14 cellular contexts compared by ENCODE assay signal in the genomic region with DNA sequence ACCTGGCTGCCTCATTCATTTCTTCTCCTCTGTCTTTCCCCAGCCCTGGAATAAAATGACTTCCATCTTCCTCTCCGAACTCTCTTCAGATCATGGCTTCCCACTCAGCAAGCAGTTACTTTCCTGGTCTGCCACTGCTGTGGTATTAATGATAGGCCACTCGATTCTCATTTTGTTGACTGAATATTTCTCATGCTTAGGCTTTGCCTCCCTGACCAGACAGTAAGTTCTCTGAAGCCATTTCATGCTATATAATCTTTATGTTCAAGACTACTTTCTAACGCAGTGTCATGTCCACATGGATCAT. TPM values are rescaled to one million over a fixed set of nuclear protein-coding genes. Genes with fewer than 3 reads are reported as not detected.
A peak's percentile ranks its signal among the peaks of the same experiment; 100 is the strongest.
DNase-seq lines count a peak whose midpoint lies in the region; ATAC-seq and TF ChIP-seq lines count a peak whose summit lies in the region.
"Had no signal": no experiment of that assay in that cellular context is flagged by ENCODE, and none has a peak within 500 bp of the region (broad histone marks: within the 10 kb centered on the region; RNA-seq: fewer than 3 reads in every experiment).

No MANE protein-coding gene starts in this region.

- no peak for ATAC-seq in activated T-cell treated with anti-CD3 and anti-CD28 coated beads, Interleukin-2, amount 50 U/mL, for 72 hours (replicated peaks in 1 of 2)
- no peak for ATAC-seq in activated naive CD8-positive, alpha-beta T cell treated with anti-CD3 and anti-CD28 coated beads, Interleukin-2, amount 10 ng/mL, durations not matched to agents 7 days and 5 days (ENCODE audit: low read depth)
- no peak for ATAC-seq in stimulated activated naive B cell treated with anti-CD40 and anti-IgM and Interleukin-4, amounts not matched to agents 10 μg/mL and 1 μg/mL and 100 μg/mL, for 72 hours (replicated peaks)
- ATAC-seq in GM18519 (IDR thresholded peaks at IDR 0.05; ENCODE audit: low FRiP score, unreplicated experiment): no peak
- no peak for ATAC-seq in GM18505 (IDR thresholded peaks at IDR 0.05; ENCODE audit: unreplicated experiment)
- ATAC-seq: Right ventricle myocardium inferior had no signal

- no peaks in the 10 kb centered on the region for H3K36me3 ChIP-seq in Karpas-422 (ENCODE audit: insufficient read depth, low read length)

- H3K27me3 Mint-ChIP-seq in activated T-cell treated with anti-CD3 and anti-CD28 coated beads, Interleukin-2, amount 50 U/mL, for 72 hours (ENCODE audit: low read depth): no peaks in the 10 kb centered on the region
- peaks cover under 1% of the 10 kb centered on the region for H3K27me3 Mint-ChIP-seq in activated naive CD8-positive, alpha-beta T cell treated with anti-CD3 and anti-CD28 coated beads, Interleukin-2, amount 10 ng/mL, durations not matched to agents 7 days and 5 days
- H3K27me3 Mint-ChIP-seq in stimulated activated naive B cell treated with anti-CD40 and anti-IgM and Interleukin-4, amounts not matched to agents 10 μg/mL and 1 μg/mL and 100 μg/mL, for 72 hours: no peaks in the 10 kb centered on the region

- peak overlapping the region; percentile 84 for H3K4me2 ChIP-seq in Karpas-422 (ENCODE audit: low read depth, low read length, poor library complexity, severe bottlenecking)

- H3K9ac ChIP-seq in Karpas-422 (ENCODE audit: low read length): peak overlapping the region; percentile 72; the same call in 1 of the 2 replicates
- H3K9ac ChIP-seq: GM23248 had no signal

- H3K27ac Mint-ChIP-seq in activated T-cell treated with anti-CD3 and anti-CD28 coated beads, Interleukin-2, amount 50 U/mL, for 72 hours: peak overlapping the region; percentile 93
- peak overlapping the region; percentile 99 for H3K27ac Mint-ChIP-seq in activated naive CD8-positive, alpha-beta T cell treated with anti-CD3 and anti-CD28 coated beads, Interleukin-2, amount 10 ng/mL, durations not matched to agents 7 days and 5 days
- H3K27ac Mint-ChIP-seq in stimulated activated naive B cell treated with anti-CD40 and anti-IgM and Interleukin-4, amounts not matched to agents 10 μg/mL and 1 μg/mL and 100 μg/mL, for 72 hours: peak overlapping the region; percentile 38
- H3K27ac Mint-ChIP-seq: nephron had no signal

- no peak overlapping the region for H3K4me3 ChIP-seq in Karpas-422 (ENCODE audit: low read length)
- H3K4me3 ChIP-seq: GM23248 had no signal

- no peak for DNase-seq in activated T-cell treated with anti-CD3 and anti-CD28 coated beads, Interleukin-2, amount 50 U/mL, for 72 hours
- DNase-seq in activated T-cell treated with anti-CD3 and anti-CD28 coated beads for 4 hours (no peak), Karpas-422 (no peak), GM03348 (ENCODE audit: low spot score) (no peak)
- no peak for DNase-seq in activated naive CD8-positive, alpha-beta T cell treated with anti-CD3 and anti-CD28 coated beads, Interleukin-2, amount 10 ng/mL, durations not matched to agents 7 days and 5 days
- DNase-seq in stimulated activated naive B cell treated with anti-CD40 and anti-IgM and Interleukin-4, amounts not matched to agents 10 μg/mL and 1 μg/mL and 100 μg/mL, for 72 hours: no peak
- DNase-seq: effector CD8-positive, alpha-beta T cell; stimulated activated CD4-positive, alpha-beta T cell treated with anti-CD3 and anti-CD28 coated beads, Interleukin-15, amount 100 ng/mL, for 24 hours; T1000 had no signal

- H3K36me3 Mint-ChIP-seq in activated T-cell treated with anti-CD3 and anti-CD28 coated beads, Interleukin-2, amount 50 U/mL, for 72 hours (ENCODE audit: insufficient read depth in 2 of 2): peaks cover 6% of the 10 kb centered on the region in 2 donors
- peaks cover 10% of the 10 kb centered on the region for H3K36me3 Mint-ChIP-seq in activated naive CD8-positive, alpha-beta T cell treated with anti-CD3 and anti-CD28 coated beads, Interleukin-2, amount 10 ng/mL, durations not matched to agents 7 days and 5 days
- peaks cover 45 to 63% of the 10 kb centered on the region in 2 donors for H3K36me3 Mint-ChIP-seq in stimulated activated naive B cell treated with anti-CD40 and anti-IgM and Interleukin-4, amounts not matched to agents 10 μg/mL and 1 μg/mL and 100 μg/mL, for 72 hours

- H3K9me3 ChIP-seq in Karpas-422 (ENCODE audit: low read length): no peaks in the 10 kb centered on the region

- H3K4me1 ChIP-seq in Karpas-422 (ENCODE audit: low read length): peaks cover 52% of the 10 kb centered on the region

- H3K9me2 ChIP-seq in Karpas-422 (replicated peaks; ENCODE audit: insufficient read depth, low read length): no peaks in the 10 kb centered on the region

- POLR2A ChIA-PET in activated naive CD8-positive, alpha-beta T cell treated with anti-CD3 and anti-CD28 coated beads, Interleukin-2, amount 10 ng/mL, durations not matched to agents 7 days and 5 days (lab: Charles Lee): interaction anchor here (0.9 to 4.1 kb wide), 5 partner anchors 10 to 140 kb away, joined by 3 to 39 read pairs (median 4); no protein-coding TSS in a partner anchor

- peaks cover 97% of the 10 kb centered on the region for H3K4me1 Mint-ChIP-seq in activated T-cell treated with anti-CD3 and anti-CD28 coated beads, Interleukin-2, amount 50 U/mL, for 72 hours (ENCODE audit: low read depth)
- peaks cover 58% of the 10 kb centered on the region for H3K4me1 Mint-ChIP-seq in activated naive CD8-positive, alpha-beta T cell treated with anti-CD3 and anti-CD28 coated beads, Interleukin-2, amount 10 ng/mL, durations not matched to agents 7 days and 5 days
- peaks cover 54 to 97% of the 10 kb centered on the region in 2 donors for H3K4me1 Mint-ChIP-seq in stimulated activated naive B cell treated with anti-CD40 and anti-IgM and Interleukin-4, amounts not matched to agents 10 μg/mL and 1 μg/mL and 100 μg/mL, for 72 hours

- H3K9me3 Mint-ChIP-seq in activated T-cell treated with anti-CD3 and anti-CD28 coated beads, Interleukin-2, amount 50 U/mL, for 72 hours: peaks cover 2 to 3% of the 10 kb centered on the region in 2 donors
- peaks cover 3% of the 10 kb centered on the region for H3K9me3 Mint-ChIP-seq in activated naive CD8-positive, alpha-beta T cell treated with anti-CD3 and anti-CD28 coated beads, Interleukin-2, amount 10 ng/mL, durations not matched to agents 7 days and 5 days
- peaks cover 0 to 3% of the 10 kb centered on the region in 2 donors for H3K9me3 Mint-ChIP-seq in stimulated activated naive B cell treated with anti-CD40 and anti-IgM and Interleukin-4, amounts not matched to agents 10 μg/mL and 1 μg/mL and 100 μg/mL, for 72 hours

- peaks cover 12% of the 10 kb centered on the region; the same call in 1 of the 2 replicates for H4K20me1 ChIP-seq in Karpas-422 (ENCODE audit: insufficient read depth, low read depth, low read length)

- no peak overlapping the region for H2AFZ ChIP-seq in Karpas-422 (ENCODE audit: low read length)

- H3K79me2 ChIP-seq in Karpas-422 (ENCODE audit: low read length): peaks cover 65% of the 10 kb centered on the region

- H3K27ac ChIP-seq in Karpas-422 (ENCODE audit: low read length): peak overlapping the region; percentile 82
- H3K27ac ChIP-seq: GM23248 had no signal

- H3K27me3 ChIP-seq in Karpas-422 (ENCODE audit: low read length): no peaks in the 10 kb centered on the region

- peak overlapping the region; percentile 18 to 89 for H3K4me3 Mint-ChIP-seq in activated T-cell treated with anti-CD3 and anti-CD28 coated beads, Interleukin-2, amount 50 U/mL, for 72 hours
- no peak overlapping the region for H3K4me3 Mint-ChIP-seq in activated naive CD8-positive, alpha-beta T cell treated with anti-CD3 and anti-CD28 coated beads, Interleukin-2, amount 10 ng/mL, durations not matched to agents 7 days and 5 days
- peak overlapping the region; percentile 6 to 25 for H3K4me3 Mint-ChIP-seq in stimulated activated naive B cell treated with anti-CD40 and anti-IgM and Interleukin-4, amounts not matched to agents 10 μg/mL and 1 μg/mL and 100 μg/mL, for 72 hours
- H3K4me3 Mint-ChIP-seq: nephron had no signal

- TF ChIP-seq POLR2A in GM18505 (IDR thresholded peaks at IDR 0.05; ENCODE audit: borderline replicate concordance, extremely low read depth, insufficient read depth, insufficient read length): no peak

RNA-seq across cellular contexts. Expression of a gene that starts 20.7 kb away (rescaled TPM):
- total RNA-seq in activated T-cell treated with anti-CD3 and anti-CD28 coated beads, Interleukin-2, amount 50 U/mL, for 72 hours: 10 to 100 TPM; 36.6 to 56.2 TPM
- 19.2 and 20.5 TPM in 2 replicates for total RNA-seq in Karpas-422 (2014; rRNA removed; shearing (Covaris generic); ENCODE audit: low replicate concordance)
- total RNA-seq in activated naive CD8-positive, alpha-beta T cell treated with anti-CD3 and anti-CD28 coated beads, Interleukin-2, amount 10 ng/mL, durations not matched to agents 7 days and 5 days: 10 to 100 TPM; 23.0 to 29.7 TPM

Comparison
In these comparisons a context has a peak if more than half of its experiments do, and no peak if none do; other contexts are left out.
1. H3K27ac Mint-ChIP-seq: peak in every context shown above with its lines; median percentile 99 in activated naive CD8-positive, alpha-beta T cell treated with anti-CD3 and anti-CD28 coated beads, Interleukin-2, amount 10 ng/mL, durations not matched to agents 7 days and 5 days; 93 in activated T-cell treated with anti-CD3 and anti-CD28 coated beads, Interleukin-2, amount 50 U/mL, for 72 hours; 38 in stimulated activated naive B cell treated with anti-CD40 and anti-IgM and Interleukin-4, amounts not matched to agents 10 μg/mL and 1 μg/mL and 100 μg/mL, for 72 hours.